Comparison of ENCODE assay signal across 16 cellular contexts in genomic region chr3:169153614-169154013, GRCh38.
"Had no signal": no experiment of that assay in that cellular context is flagged by ENCODE, and none has a peak within 500 bp of the region (broad histone marks: within the 10 kb centered on the region; RNA-seq: fewer than 3 reads in every experiment).

No MANE protein-coding gene starts in this region.

- ATAC-seq: activated CD4-positive, CD25-positive, alpha-beta regulatory T cell treated with anti-CD3 and anti-CD28 coated beads, Interleukin-2, amount 50 U/mL, for 24 hours; esophagus mucosa; left cardiac atrium had no signal

- H3K4me3 Mint-ChIP-seq: activated naive CD8-positive, alpha-beta T cell; nephron; T-helper 2 cell treated with Interferon-gamma antibody and Interleukin-4, amounts not matched to agents 5 μg/mL and 100 μg/mL, for 36 hours had no signal

- DNase-seq: activated CD4-positive, alpha-beta T cell treated with anti-CD3 and anti-CD28 coated beads, Interleukin-2, amount 50 U/mL, for 1 hour; activated CD8-positive, alpha-beta memory T cell treated with anti-CD3 and anti-CD28 coated beads for 24 hours; activated gamma-delta T cell treated with Interleukin-2 at 50 U/mL for 16 hours; amniotic stem cell; left cardiac atrium; mesenchymal stem cell; nucleus accumbens; stomach had no signal

- H3K9me3 ChIP-seq: right atrium auricular region, stomach, thoracic aorta had no signal

- H3K36me3 ChIP-seq: right atrium auricular region, stomach, thoracic aorta had no signal

- H3K4me3 ChIP-seq: right atrium auricular region, smooth muscle cell, stomach, thoracic aorta had no signal

- H3K27ac Mint-ChIP-seq: activated naive CD8-positive, alpha-beta T cell; nephron; T-helper 2 cell treated with Interferon-gamma antibody and Interleukin-4, amounts not matched to agents 5 μg/mL and 100 μg/mL, for 36 hours had no signal

- H3K9me3 Mint-ChIP-seq: nephron; T-helper 2 cell treated with Interferon-gamma antibody and Interleukin-4, amounts not matched to agents 5 μg/mL and 100 μg/mL, for 36 hours had no signal

- H3K4me2 ChIP-seq: smooth muscle cell had no signal

- H3K36me3 Mint-ChIP-seq: activated naive CD8-positive, alpha-beta T cell had no signal

- H3K27ac ChIP-seq: right atrium auricular region had no signal
